In the genomic region with DNA sequence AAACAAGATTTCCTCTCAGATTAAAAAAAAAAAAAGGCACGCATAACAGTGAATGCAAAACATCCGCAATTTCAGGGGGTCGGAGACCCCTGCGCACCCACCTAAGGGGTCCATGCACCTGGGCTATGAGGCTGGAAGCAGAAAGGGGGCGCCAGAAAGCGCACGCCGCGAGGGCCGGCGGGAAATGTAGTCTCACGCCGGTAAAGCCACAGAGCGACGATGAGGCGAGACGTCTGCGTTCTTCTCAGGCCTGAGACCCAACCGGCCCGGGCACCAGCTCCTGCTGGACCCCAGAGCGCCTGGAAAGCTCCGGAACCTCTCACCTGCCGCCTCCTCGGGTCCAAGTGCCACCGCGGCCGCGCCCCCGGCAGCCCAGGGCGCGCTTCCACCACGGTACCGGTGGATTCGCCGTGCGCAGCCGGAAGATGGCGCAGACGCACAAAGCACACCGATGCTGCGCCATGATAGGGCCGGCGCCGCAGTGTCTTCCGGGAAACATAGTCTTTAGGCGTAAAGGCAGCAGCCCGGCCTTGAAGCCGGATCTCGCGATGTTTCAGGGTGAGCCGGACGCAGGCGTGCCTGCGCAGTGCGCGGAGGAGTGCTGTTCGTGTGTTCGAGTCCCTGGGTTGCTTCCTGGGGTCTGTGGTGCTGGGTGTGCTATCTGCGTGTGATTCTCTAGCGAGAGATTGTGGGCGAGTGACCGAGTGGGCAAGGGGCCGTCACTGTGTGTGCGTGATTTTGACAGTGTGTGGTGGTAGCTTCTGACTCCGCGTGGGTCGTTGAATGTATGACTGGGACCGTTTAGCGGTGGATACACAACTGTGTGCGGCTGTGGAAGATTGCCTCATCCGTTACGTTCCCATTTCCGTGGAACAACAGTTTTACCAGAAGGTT, we compare ENCODE assay signal across 8 cellular contexts. TPM values are rescaled to one million over a fixed set of nuclear protein-coding genes. Genes with fewer than 3 reads are reported as not detected.
DNase-seq lines count a peak whose midpoint lies in the region; ATAC-seq and TF ChIP-seq lines count a peak whose summit lies in the region.

ZNF582 (minus strand) TSS at position 416 of the 894 bp plus-strand sequence. CDS start 1,782 bp downstream, outside the sequence.

- peak; percentile 91 for ATAC-seq in GM21825 (IDR thresholded peaks at IDR 0.05; ENCODE audit: unreplicated experiment)
- ATAC-seq in upper lobe of right lung: peak; percentile 99

- H3K4me3 ChIP-seq in LNCaP clone FGC (ENCODE audit: low read depth, low read length): peak within 1 kb of the TSS; percentile 77
- peak within 1 kb of the TSS; percentile 9 to 74 (median 44) for H3K4me3 ChIP-seq in adrenal gland
- peak within 1 kb of the TSS; percentile 78 for H3K4me3 ChIP-seq in left ventricle myocardium inferior
- peak within 1 kb of the TSS; percentile 64 for H3K4me3 ChIP-seq in upper lobe of right lung

- H3K27ac ChIP-seq in adrenal gland (peak within 1 kb of the TSS; percentile 67 to 95 (median 91)), left ventricle myocardium inferior (replicated peaks) (peak within 1 kb of the TSS; percentile 97), upper lobe of right lung (peak within 1 kb of the TSS; percentile 94)

- TF ChIP-seq POLR2A in adrenal gland (IDR thresholded peaks at IDR 0.05): peak; percentile 30 to 51

- no peaks in the 10 kb centered on the region for H3K27me3 ChIP-seq in adrenal gland
- H3K27me3 ChIP-seq in left ventricle myocardium inferior (ENCODE audit: low read depth): no peaks in the 10 kb centered on the region
- H3K27me3 ChIP-seq in upper lobe of right lung: no peaks in the 10 kb centered on the region

- H3K9me3 ChIP-seq in adrenal gland (replicated peaks in 1 of 3) (no peaks in the 10 kb centered on the region), left ventricle myocardium inferior (replicated peaks) (peaks cover 7% of the 10 kb centered on the region), upper lobe of right lung (no peaks in the 10 kb centered on the region)

- peak; percentile 96 for DNase-seq in ELF-1 (ENCODE audit: low read depth, low spot score)
- DNase-seq in LNCaP clone FGC (ENCODE audit: low read depth): peak; percentile 90
- peak; percentile 84 for DNase-seq in SKM-1 treated with dmso at 0.1 percent for 144 hours (lab: John Stamatoyannopoulos, UW; ENCODE audit: unreplicated experiment)
- DNase-seq in adrenal gland: peak; percentile 97 to 99 (median 97)
- peak; percentile 96 for DNase-seq in left ventricle myocardium inferior
- peak; percentile 99 for DNase-seq in posterior vena cava (ENCODE audit: low spot score)
- peak; percentile 97 for DNase-seq in upper lobe of right lung

- H3K36me3 ChIP-seq in adrenal gland (replicated peaks in 1 of 2): peaks cover 0 to 19% of the 10 kb centered on the region in 2 donors
- H3K36me3 ChIP-seq in left ventricle myocardium inferior: peaks cover 48% of the 10 kb centered on the region
- H3K36me3 ChIP-seq in upper lobe of right lung: peaks cover 4% of the 10 kb centered on the region

- H3K4me1 ChIP-seq in adrenal gland (replicated peaks in 1 of 2): peaks cover 5 to 15% of the 10 kb centered on the region in 2 donors
- peaks cover 21% of the 10 kb centered on the region for H3K4me1 ChIP-seq in left ventricle myocardium inferior
- H3K4me1 ChIP-seq in upper lobe of right lung: no peaks in the 10 kb centered on the region

- intact Hi-C loops in adrenal gland (cut with DNase I): no loop called here
- intact Hi-C loops in left ventricle myocardium inferior (cut with micrococcal nuclease): no loop called here
- intact Hi-C loops in posterior vena cava (cut with DNase I): no loop called here
- intact Hi-C loops in upper lobe of right lung (cut with DNase I): no loop called here

- TF ChIP-seq CTCF in LNCaP clone FGC (IDR thresholded peaks at IDR 0.05; ENCODE audit: control insufficient read depth, extremely low read depth, insufficient read depth): peak; percentile 88
- peak; percentile 47 to 71 (median 68) for TF ChIP-seq CTCF in adrenal gland (IDR thresholded peaks at IDR 0.05)
- TF ChIP-seq CTCF in left ventricle myocardium inferior (IDR thresholded peaks at IDR 0.05; ENCODE audit: borderline replicate concordance): peak; percentile 89
- TF ChIP-seq CTCF in upper lobe of right lung (IDR thresholded peaks at IDR 0.05): peak; percentile 70

- WGBS in adrenal gland, 4 donors: 1 to 4% (median 3%) methylated on average over 22 to 73 of the region's 73 CpGs

RNA-seq across cellular contexts. Expression of gene ZNF582, which starts in this region (rescaled TPM):
- total RNA-seq in adrenal gland (1 to 10 TPM; 3.6 to 9.7 (median 6.2) TPM), left ventricle myocardium inferior (4.4 TPM), posterior vena cava (1 to 10 TPM; 3.0 to 3.7 TPM), upper lobe of right lung (4.2 TPM)
- polyA plus RNA-seq in adrenal gland: 1 to 10 TPM; 7.6 to 8.8 (median 8.7) TPM

Comparison
In these comparisons a context has a peak if more than half of its experiments do, and no peak if none do; other contexts are left out.
1. Peak in every context shown above with its lines: DNase-seq, ATAC-seq, H3K4me3 ChIP-seq and H3K27ac ChIP-seq.